In genomic region chr4:48332661-48333060, GRCh38 we compare ENCODE assay signal across 17 cellular contexts. TPM values are rescaled to one million over a fixed set of nuclear protein-coding genes. Genes with fewer than 3 reads are reported as not detected.
A peak's percentile ranks its signal among the peaks of the same experiment; 100 is the strongest.
DNase-seq lines count a peak whose midpoint lies in the region; ATAC-seq and TF ChIP-seq lines count a peak whose summit lies in the region.
"Had no signal": no experiment of that assay in that cellular context is flagged by ENCODE, and none has a peak within 500 bp of the region (broad histone marks: within the 10 kb centered on the region; RNA-seq: fewer than 3 reads in every experiment).

No MANE protein-coding gene starts in this region.

- H3K27ac Mint-ChIP-seq in activated naive CD8-positive, alpha-beta T cell treated with anti-CD3 and anti-CD28 coated beads, Interleukin-2, amount 50 U/mL, for 24 hours, result no peak overlapping the region
- H3K27ac Mint-ChIP-seq: CD4-positive, CD25-positive, alpha-beta regulatory T cell had no signal

- TF ChIP-seq CTCF in C4-2B (conservative IDR thresholded peaks at IDR 0.05) (no peak), PC-9 (conservative IDR thresholded peaks at IDR 0.05) (no peak), foreskin keratinocyte (conservative IDR thresholded peaks at IDR 0.05) (no peak), gastrocnemius medialis (IDR thresholded peaks at IDR 0.05 in 4 of 5, conservative IDR thresholded peaks at IDR 0.05 in 1 of 5) (no peak)

- no peaks in the 10 kb centered on the region for H4K20me1 ChIP-seq in PC-9 (ENCODE audit: insufficient read depth)

- no peak for TF ChIP-seq POLR2A in gastrocnemius medialis (IDR thresholded peaks at IDR 0.05)

- H3K27ac ChIP-seq in C4-2B (peak overlapping the region; percentile 32), PC-9 (peak overlapping the region; percentile 87), foreskin keratinocyte (peak overlapping the region; percentile 72), gastrocnemius medialis (peak overlapping the region; percentile 71 to 83 (median 80))

- no peaks in the 10 kb centered on the region for H3K36me3 Mint-ChIP-seq in activated naive CD8-positive, alpha-beta T cell treated with anti-CD3 and anti-CD28 coated beads, Interleukin-2, amount 50 U/mL, for 24 hours (ENCODE audit: low read depth)
- H3K36me3 Mint-ChIP-seq: CD4-positive, CD25-positive, alpha-beta regulatory T cell had no signal

- POLR2A ChIA-PET in PC-9 (lab: Charles Lee; ENCODE audit: unreplicated experiment), result interaction anchor here (0.5 to 0.6 kb wide), 2 partner anchors 26 to 85 kb away, joined by 3 to 4 read pairs; no protein-coding TSS in a partner anchor

- peaks cover 23% of the 10 kb centered on the region for H3K4me1 Mint-ChIP-seq in activated naive CD8-positive, alpha-beta T cell treated with anti-CD3 and anti-CD28 coated beads, Interleukin-2, amount 50 U/mL, for 24 hours

- CTCF ChIA-PET in PC-9 (lab: Charles Lee), result no interaction called here

- peak overlapping the region; percentile 52 for H3K4me2 ChIP-seq in PC-9

- BruUV-seq in PC-9 (replicated peaks; lab: Mats Ljungman, UMichigan), result no TSS peak

- no peaks in the 10 kb centered on the region for H3K9me2 ChIP-seq in PC-9 (ENCODE audit: insufficient read depth)

- no peaks in the 10 kb centered on the region for H3K36me3 ChIP-seq in PC-9 (ENCODE audit: low read depth)
- H3K36me3 ChIP-seq in gastrocnemius medialis, result no peaks in the 10 kb centered on the region

- no peak overlapping the region for H3K4me3 ChIP-seq in PC-9
- H3K4me3 ChIP-seq in gastrocnemius medialis, result no peak overlapping the region
- H3K4me3 ChIP-seq: GM12878 had no signal

- H3F3A ChIP-seq in PC-9 (ENCODE audit: insufficient read depth, low read depth), result peaks cover 58% of the 10 kb centered on the region

- in situ Hi-C loops in gastrocnemius medialis (cut with MboI; ENCODE audit: low sequenced_read_pairs in 4 of 4), result loop anchor here in 3 of 4 donors (25.0 kb wide), 2 partner anchors 455 to 505 kb away; partner anchors contain the start of genes FRYL (in 2 of the 3) and OCIAD1 (in 1 of the 3)

- intact Hi-C loops in PC-9 (cut with micrococcal nuclease; ENCODE audit: unreplicated experiment), result no loop called here
- intact Hi-C loops in gastrocnemius medialis (cut with DNase I; ENCODE audit: low total_unique reads), result loop anchor here (5.0 to 10.0 kb wide), 2 partner anchors 70 to 418 kb away; partner anchors contain the start of gene NFXL1

- H3K9me3 Mint-ChIP-seq in activated naive CD8-positive, alpha-beta T cell treated with anti-CD3 and anti-CD28 coated beads, Interleukin-2, amount 50 U/mL, for 24 hours, result no peaks in the 10 kb centered on the region

- peaks cover 64% of the 10 kb centered on the region for H3K4me1 ChIP-seq in PC-9 (replicated peaks; ENCODE audit: insufficient read depth)
- peaks cover 50% of the 10 kb centered on the region for H3K4me1 ChIP-seq in foreskin keratinocyte
- peaks cover 23 to 54% of the 10 kb centered on the region in 2 donors for H3K4me1 ChIP-seq in gastrocnemius medialis

- H3K27me3 Mint-ChIP-seq in activated naive CD8-positive, alpha-beta T cell treated with anti-CD3 and anti-CD28 coated beads, Interleukin-2, amount 50 U/mL, for 24 hours, result peaks cover 7% of the 10 kb centered on the region

- no peak for ATAC-seq in foreskin keratinocyte
- no peak for ATAC-seq in gastrocnemius medialis
- ATAC-seq in activated naive CD8-positive, alpha-beta T cell treated with anti-CD3 and anti-CD28 coated beads, Interleukin-2, amount 50 U/mL, for 24 hours, result no peak
- no peak for ATAC-seq in HG02938 (IDR thresholded peaks at IDR 0.05; ENCODE audit: unreplicated experiment)
- ATAC-seq in GM19467 (IDR thresholded peaks at IDR 0.05; ENCODE audit: unreplicated experiment), result no peak
- ATAC-seq: GM12878 had no signal

- H3K27me3 ChIP-seq in PC-9 (ENCODE audit: insufficient read depth, low read depth) (no peaks in the 10 kb centered on the region), foreskin keratinocyte (no peaks in the 10 kb centered on the region), gastrocnemius medialis (no peaks in the 10 kb centered on the region)

- no peaks in the 10 kb centered on the region for H3K9me3 ChIP-seq in PC-9 (ENCODE audit: insufficient read depth, low read depth)
- H3K9me3 ChIP-seq in gastrocnemius medialis, result no peaks in the 10 kb centered on the region

- H2AFZ ChIP-seq in PC-9, result no peak overlapping the region

- no peaks in the 10 kb centered on the region for H3K79me2 ChIP-seq in PC-9 (ENCODE audit: low read depth)

- no peak overlapping the region for H3K4me3 Mint-ChIP-seq in activated naive CD8-positive, alpha-beta T cell treated with anti-CD3 and anti-CD28 coated beads, Interleukin-2, amount 50 U/mL, for 24 hours
- H3K4me3 Mint-ChIP-seq: CD4-positive, CD25-positive, alpha-beta regulatory T cell had no signal

- no peak for DNase-seq in PC-9
- no peak for DNase-seq in foreskin keratinocyte
- no peak for DNase-seq in gastrocnemius medialis
- no peak for DNase-seq in activated naive CD8-positive, alpha-beta T cell treated with anti-CD3 and anti-CD28 coated beads, Interleukin-2, amount 50 U/mL, for 24 hours
- no peak for DNase-seq in MV-4-11 (lab: John Stamatoyannopoulos, UW)
- DNase-seq: CD4-positive, CD25-positive, alpha-beta regulatory T cell; DMS79; GOT3; MM.1S; NCI-H1417 treated with DMSO at 0.1 percent for 48 hours; NCI-H2029 treated with DMSO at 0.1 percent for 48 hours; NCI-H524; SIG-M5 had no signal

RNA-seq across cellular contexts. Expression of gene SLAIN2, which starts 8.7 kb away (rescaled TPM):
- 31.5 and 70.4 TPM in 2 replicates for total RNA-seq in PC-9 (2021)
- 65.0 and 68.2 TPM in 2 replicates for total RNA-seq in foreskin keratinocyte
- 17.5 and 25.7 TPM in 2 replicates for polyA plus RNA-seq in foreskin keratinocyte
- total RNA-seq in gastrocnemius medialis, result 100 to 1,000 TPM in 3 of 4 donors, 10 to 100 TPM in 1; 64.3 to 211 (median 138) TPM

Comparison
In these comparisons a context has a peak if more than half of its experiments do, and no peak if none do; other contexts are left out.
1. H3K27ac ChIP-seq: peak in every context shown above with its lines; median percentile 87 in PC-9; 80 in gastrocnemius medialis; 72 in foreskin keratinocyte; 32 in C4-2B.